ENCODE assay signal across 8 cellular contexts in genomic region chr1:170531758-170532657, GRCh38. TPM values are rescaled to one million over a fixed set of nuclear protein-coding genes. Genes with fewer than 3 reads are reported as not detected.
A peak's percentile ranks its signal among the peaks of the same experiment; 100 is the strongest.
DNase-seq lines count a peak whose midpoint lies in the region; ATAC-seq and TF ChIP-seq lines count a peak whose summit lies in the region.

Gene GORAB (plus strand): TSS chr1:170532166. CDS start chr1:170532224, 58 bp downstream.

- H2BK120ac ChIP-seq in mesendoderm (ENCODE audit: low read depth, low read length), result no peak within 1 kb of the TSS

- no peak within 1 kb of the TSS for H3K27ac Mint-ChIP-seq in endodermal cell

- H4K8ac ChIP-seq in mesendoderm (ENCODE audit: low read depth, low read length), result peak within 1 kb of the TSS; percentile 14

- peak; percentile 91 for ATAC-seq in GM19468 (IDR thresholded peaks at IDR 0.05; ENCODE audit: extremely low read depth, unreplicated experiment)

- no peak within 1 kb of the TSS for H2AK5ac ChIP-seq in mesendoderm (ENCODE audit: low read length)

- H3K27me3 ChIP-seq in endodermal cell (ENCODE audit: control insufficient read depth, insufficient read depth, low read length, poor library complexity, severe bottlenecking) (no peaks in the 10 kb centered on the region), mesendoderm (ENCODE audit: insufficient read depth, low read length, poor library complexity) (no peaks in the 10 kb centered on the region)

- H3K4me3 ChIP-seq in endodermal cell (ENCODE audit: low read length) (peak within 1 kb of the TSS; percentile 91), mesendoderm (ENCODE audit: low read length) (peak within 1 kb of the TSS; percentile 79)

- peak within 1 kb of the TSS; percentile 54 for H3K27ac ChIP-seq in endodermal cell (ENCODE audit: low read depth, low read length)
- H3K27ac ChIP-seq in mesendoderm (ENCODE audit: low read depth, low read length), result peak within 1 kb of the TSS; percentile 78

- peak within 1 kb of the TSS; percentile 38 for H4K5ac ChIP-seq in mesendoderm (ENCODE audit: low read length)

- TF ChIP-seq CTCF in endodermal cell (conservative IDR thresholded peaks at IDR 0.05), result no peak

- peak within 1 kb of the TSS; percentile 88 for H3K18ac ChIP-seq in mesendoderm (ENCODE audit: low read length)

- no peaks in the 10 kb centered on the region for H3K27me3 Mint-ChIP-seq in endodermal cell (ENCODE audit: insufficient read depth)

- peak; percentile 91 for DNase-seq in COLO668 (lab: John Stamatoyannopoulos, UW; ENCODE audit: unreplicated experiment)
- peak; percentile 81 for DNase-seq in HS-27A (ENCODE audit: low read depth)
- DNase-seq in NOMO-1 (lab: John Stamatoyannopoulos, UW; ENCODE audit: unreplicated experiment in 2 of 2), result peak; percentile 88 to 92
- DNase-seq in activated CD8-positive, alpha-beta memory T cell treated with anti-CD3 and anti-CD28 coated beads for 4 hours (ENCODE audit: low read depth in 2 of 2), result peak; percentile 51 to 68
- peak; percentile 96 for DNase-seq in endodermal cell
- peak; percentile 97 for DNase-seq in mesendoderm
- DNase-seq in stimulated activated CD8-positive, alpha-beta memory T cell treated with anti-CD3 and anti-CD28 coated beads, Interleukin-15, amount 100 ng/mL, for 1 hour (ENCODE audit: low read depth), result peak; percentile 65

- peak within 1 kb of the TSS; percentile 39 for H3K4me2 ChIP-seq in mesendoderm (ENCODE audit: low read length)

- peaks cover 10% of the 10 kb centered on the region for H3K36me3 Mint-ChIP-seq in endodermal cell (ENCODE audit: low read depth)

- H3K9me3 Mint-ChIP-seq in endodermal cell, result no peaks in the 10 kb centered on the region

- H3K56ac ChIP-seq in mesendoderm (ENCODE audit: low read length), result peak within 1 kb of the TSS; percentile 91

- no peak within 1 kb of the TSS for H3K23ac ChIP-seq in mesendoderm (ENCODE audit: low read length)

- no peaks in the 10 kb centered on the region for H3K9me3 ChIP-seq in endodermal cell (ENCODE audit: control insufficient read depth, low read length)

- 1% methylated on average over 13 to 35 of the region's 36 CpGs for WGBS in endodermal cell (ENCODE audit: insufficient coverage in 1 of 2, insufficient read length in 1 of 2), 2 experiments
- WGBS in mesendoderm (ENCODE audit: extremely low coverage, insufficient coverage, low lambda C conversion rate), result no CpG with 5 or more reads among the region's 36 CpGs

- H3K79me2 ChIP-seq in mesendoderm (ENCODE audit: control insufficient read depth, insufficient read depth, low read length), result peaks cover 24% of the 10 kb centered on the region

- H3K79me1 ChIP-seq in mesendoderm (ENCODE audit: low read length), result peaks cover 2% of the 10 kb centered on the region

- H3K4me1 Mint-ChIP-seq in endodermal cell, result peaks cover 2% of the 10 kb centered on the region

- H3K9ac ChIP-seq in endodermal cell (ENCODE audit: extremely low read depth, low read length, poor library complexity, severe bottlenecking) (peak within 1 kb of the TSS; percentile 82), mesendoderm (ENCODE audit: low read length) (peak within 1 kb of the TSS; percentile 77)

- peak within 1 kb of the TSS; percentile 43 for H2BK5ac ChIP-seq in mesendoderm (ENCODE audit: low read length)

- H3K4me1 ChIP-seq in endodermal cell (ENCODE audit: control insufficient read depth, insufficient read depth, low read length) (no peaks in the 10 kb centered on the region), mesendoderm (ENCODE audit: control insufficient read depth, low read depth, low read length) (no peaks in the 10 kb centered on the region)

- H2BK15ac ChIP-seq in mesendoderm (replicated peaks; ENCODE audit: low read depth), result no peak within 1 kb of the TSS

- peak within 1 kb of the TSS; percentile 24 for H3K4ac ChIP-seq in mesendoderm (ENCODE audit: low read depth, low read length)

- H3K36me3 ChIP-seq in endodermal cell (ENCODE audit: control insufficient read depth, insufficient read depth, low read length) (no peaks in the 10 kb centered on the region), mesendoderm (ENCODE audit: control insufficient read depth, insufficient read depth, low read length) (no peaks in the 10 kb centered on the region)

- no peak within 1 kb of the TSS for H3K4me3 Mint-ChIP-seq in endodermal cell

RNA-seq across cellular contexts. Expression of gene GORAB, which starts in this region (rescaled TPM):
- 10 to 100 TPM in 1 of 2 donors, 1 to 10 TPM in 1; 10.0 to 15.9 TPM for total RNA-seq in endodermal cell
- 14.0 TPM for polyA plus RNA-seq in endodermal cell (2013, experiment 1 of 2)
- polyA plus RNA-seq in endodermal cell (2013, experiment 2 of 2), result 13.0 TPM
- 7.8 TPM for polyA plus RNA-seq in mesendoderm (2013, experiment 1 of 2)
- 7.5 TPM for polyA plus RNA-seq in mesendoderm (2013, experiment 2 of 2)

Comparison
In these comparisons a context has a peak if more than half of its experiments do, and no peak if none do; other contexts are left out.
1. Peak in every context shown above with its lines: DNase-seq, ATAC-seq, H3K4me3 ChIP-seq and H3K27ac ChIP-seq.